ENCODE assay signal across 20 cellular contexts in genomic region chr1:211783897-211784296, GRCh38. TPM values are rescaled to one million over a fixed set of nuclear protein-coding genes. Genes with fewer than 3 reads are reported as not detected.
DNase-seq lines count a peak whose midpoint lies in the region; ATAC-seq and TF ChIP-seq lines count a peak whose summit lies in the region.
"Had no signal": no experiment of that assay in that cellular context is flagged by ENCODE, and none has a peak within 500 bp of the region (broad histone marks: within the 10 kb centered on the region; RNA-seq: fewer than 3 reads in every experiment).

No MANE protein-coding gene starts in this region.

- ATAC-seq in central memory CD8-positive, alpha-beta T cell (replicated peaks; ENCODE audit: extremely low read depth, poor library complexity, severe bottlenecking), result no peak
- ATAC-seq in memory B cell (ENCODE audit: low read depth) (no peak), HG03108 (IDR thresholded peaks at IDR 0.05; ENCODE audit: unreplicated experiment) (no peak), GM21619 (IDR thresholded peaks at IDR 0.05; ENCODE audit: unreplicated experiment) (no peak)
- ATAC-seq: heart left ventricle had no signal

- 3 to 47% methylated on average over 1 of the region's 1 CpG for WGBS in sigmoid colon, 2 donors

- H3K27me3 Mint-ChIP-seq in CD4-positive, alpha-beta memory T cell, result no peaks in the 10 kb centered on the region
- H3K27me3 Mint-ChIP-seq in central memory CD8-positive, alpha-beta T cell, result no peaks in the 10 kb centered on the region
- H3K27me3 Mint-ChIP-seq in memory B cell, result no peaks in the 10 kb centered on the region
- H3K27me3 Mint-ChIP-seq: CD4-positive, alpha-beta T cell had no signal

- no peak overlapping the region for H3K4me3 ChIP-seq in CD4-positive, alpha-beta memory T cell (ENCODE audit: low read length in 2 of 2)
- H3K4me3 ChIP-seq in sigmoid colon, result no peak overlapping the region
- no peak overlapping the region for H3K4me3 ChIP-seq in H7 (ENCODE audit: insufficient read depth, low read depth, low read length)
- H3K4me3 ChIP-seq: heart left ventricle had no signal

- H3K27ac ChIP-seq in CD4-positive, alpha-beta memory T cell (ENCODE audit: low read depth, low read length), result no peak overlapping the region
- no peak overlapping the region for H3K27ac ChIP-seq in sigmoid colon

- CTCF ChIA-PET in CD4-positive, alpha-beta memory T cell (lab: Charles Lee; ENCODE audit: partially characterized antibody), result interaction anchor here (1.3 kb wide), 1 partner anchor 103 kb away, joined by 4 read pairs; no protein-coding TSS in a partner anchor

- TF ChIP-seq POLR2A in sigmoid colon (IDR thresholded peaks at IDR 0.05), result no peak

- no peak for TF ChIP-seq CTCF in sigmoid colon (IDR thresholded peaks at IDR 0.05)

- no peaks in the 10 kb centered on the region for H3K9me3 ChIP-seq in CD4-positive, alpha-beta memory T cell (ENCODE audit: control insufficient read depth in 1 of 2, low read length in 2 of 2)
- no peaks in the 10 kb centered on the region for H3K9me3 ChIP-seq in sigmoid colon
- H3K9me3 ChIP-seq: heart left ventricle, SK-N-SH had no signal

- H3K4me3 Mint-ChIP-seq in CD4-positive, alpha-beta memory T cell, result no peak overlapping the region
- peak overlapping the region; percentile 2 for H3K4me3 Mint-ChIP-seq in central memory CD8-positive, alpha-beta T cell
- H3K4me3 Mint-ChIP-seq in memory B cell, result no peak overlapping the region
- H3K4me3 Mint-ChIP-seq: CD4-positive, alpha-beta T cell; endodermal cell had no signal

- peak overlapping the region in 5 of 7 donors; percentile 7 to 38 (median 32) for H3K27ac Mint-ChIP-seq in CD4-positive, alpha-beta memory T cell
- peak overlapping the region; percentile 0 for H3K27ac Mint-ChIP-seq in central memory CD8-positive, alpha-beta T cell (ENCODE audit: low read depth)
- H3K27ac Mint-ChIP-seq in memory B cell, result peak overlapping the region; percentile 58
- H3K27ac Mint-ChIP-seq: CD4-positive, alpha-beta T cell; endodermal cell had no signal

- intact Hi-C loops in CD4-positive, alpha-beta memory T cell (cut with micrococcal nuclease), result no loop called here
- intact Hi-C loops in sigmoid colon (cut with DNase I), result no loop called here

- H3K36me3 ChIP-seq in CD4-positive, alpha-beta memory T cell (ENCODE audit: insufficient read depth, low read length), result no peaks in the 10 kb centered on the region
- H3K36me3 ChIP-seq in sigmoid colon (peaks cover 0 to 44% (median 0%) of the 10 kb centered on the region in 4 donors), H7 (replicated peaks; ENCODE audit: control insufficient read depth, insufficient read depth, low read length) (no peaks in the 10 kb centered on the region)

- peaks cover 3 to 6% (median 5%) of the 10 kb centered on the region in 4 donors for H3K4me1 Mint-ChIP-seq in CD4-positive, alpha-beta memory T cell
- H3K4me1 Mint-ChIP-seq in central memory CD8-positive, alpha-beta T cell, result peaks cover 8% of the 10 kb centered on the region
- H3K4me1 Mint-ChIP-seq in memory B cell, result peaks cover 4% of the 10 kb centered on the region
- H3K4me1 Mint-ChIP-seq: endodermal cell had no signal

- H3K36me3 Mint-ChIP-seq in CD4-positive, alpha-beta memory T cell, result peaks cover 33 to 42% of the 10 kb centered on the region in 2 donors
- peaks cover 12% of the 10 kb centered on the region for H3K36me3 Mint-ChIP-seq in central memory CD8-positive, alpha-beta T cell (ENCODE audit: insufficient read depth)
- peaks cover 16% of the 10 kb centered on the region for H3K36me3 Mint-ChIP-seq in memory B cell

- POLR2A ChIA-PET in CD4-positive, alpha-beta memory T cell (lab: Charles Lee; ENCODE audit: partially characterized antibody), result no interaction called here

- no peaks in the 10 kb centered on the region for H3K4me1 ChIP-seq in CD4-positive, alpha-beta memory T cell (ENCODE audit: insufficient read depth, low read length)
- H3K4me1 ChIP-seq in sigmoid colon, result peaks cover 0 to 4% (median 0%) of the 10 kb centered on the region in 4 donors

- TF ChIP-seq EP300 in sigmoid colon (IDR thresholded peaks at IDR 0.05), result no peak

- H3K9me3 Mint-ChIP-seq in CD4-positive, alpha-beta memory T cell, result no peaks in the 10 kb centered on the region
- no peaks in the 10 kb centered on the region for H3K9me3 Mint-ChIP-seq in central memory CD8-positive, alpha-beta T cell
- H3K9me3 Mint-ChIP-seq in memory B cell, result no peaks in the 10 kb centered on the region
- H3K9me3 Mint-ChIP-seq: CD4-positive, alpha-beta T cell; endodermal cell had no signal

- DNase-seq in CD4-positive, alpha-beta memory T cell, result no peak
- DNase-seq in HT-29 (ENCODE audit: low spot score), result peak; percentile 39
- DNase-seq in central memory CD8-positive, alpha-beta T cell (ENCODE audit: low spot score in 2 of 2), result no peak
- DNase-seq in memory B cell (ENCODE audit: low spot score in 2 of 2), result no peak
- no peak for DNase-seq in sigmoid colon
- DNase-seq in H7, result no peak
- DNase-seq: activated CD4-positive, alpha-beta T cell treated with anti-CD3 and anti-CD28 coated beads for 4 hours; activated CD8-positive, alpha-beta memory T cell treated with anti-CD3 and anti-CD28 coated beads, Interleukin-2, amount 50 U/mL, for 48 hours; activated gamma-delta T cell; aorta; CD4-positive, alpha-beta T cell; cerebellar nuclear complex; endodermal cell; heart left ventricle; midbrain; NCI-H146; NCI-H226; SK-N-SH had no signal

- no peaks in the 10 kb centered on the region for H3K27me3 ChIP-seq in CD4-positive, alpha-beta memory T cell (ENCODE audit: insufficient read depth, low read length)
- H3K27me3 ChIP-seq in sigmoid colon (no peaks in the 10 kb centered on the region), H7 (ENCODE audit: control insufficient read depth, insufficient read depth, low read length) (no peaks in the 10 kb centered on the region)
- H3K27me3 ChIP-seq: heart left ventricle had no signal

RNA-seq across cellular contexts. Expression of gene LPGAT1, which starts 46.7 kb away (rescaled TPM):
- 10 to 100 TPM; 29.7 to 31.1 TPM for total RNA-seq in CD4-positive, alpha-beta memory T cell
- polyA plus RNA-seq in CD4-positive, alpha-beta memory T cell, result 10 to 100 TPM; 13.1 to 31.0 TPM
- 13.1 and 13.7 TPM in 2 replicates for total RNA-seq in HT-29 (2014; rRNA removed; shearing (Covaris generic))
- 10 to 100 TPM; 26.8 to 46.7 (median 37.4) TPM for total RNA-seq in sigmoid colon
- 10 to 100 TPM in 1 of 3 donors, 1 to 10 TPM in 2; 2.5 to 12.9 (median 4.8) TPM for polyA plus RNA-seq in sigmoid colon
- 10.5 and 20.2 TPM in 2 replicates for total RNA-seq in H7 (2014; rRNA removed; shearing (Covaris generic))

Comparison
In these comparisons a context has a peak if more than half of its experiments do, and no peak if none do; other contexts are left out.
1. H3K27ac Mint-ChIP-seq: peak in every context shown above with its lines; median percentile 58 in memory B cell; 32 in CD4-positive, alpha-beta memory T cell; 0 in central memory CD8-positive, alpha-beta T cell.